Comparison of ENCODE assay signal across 8 cellular contexts in genomic region chr14:58362798-58363412, GRCh38. TPM values are rescaled to one million over a fixed set of nuclear protein-coding genes. Genes with fewer than 3 reads are reported as not detected.
DNase-seq lines count a peak whose midpoint lies in the region; ATAC-seq and TF ChIP-seq lines count a peak whose summit lies in the region.

No MANE protein-coding gene starts in this region.

- no peaks in the 10 kb centered on the region for H3K27me3 ChIP-seq in CD4-positive, alpha-beta memory T cell (ENCODE audit: insufficient read depth, low read length)
- H3K27me3 ChIP-seq in HCT116 (ENCODE audit: insufficient read depth, low read length), result no peaks in the 10 kb centered on the region
- H3K27me3 ChIP-seq in aorta (ENCODE audit: control insufficient read depth in 1 of 2, insufficient read depth in 2 of 2, low read length in 1 of 2), result no peaks in the 10 kb centered on the region

- no peaks in the 10 kb centered on the region for H3K9me3 Mint-ChIP-seq in CD4-positive, alpha-beta memory T cell

- intact Hi-C loops in CD4-positive, alpha-beta memory T cell (cut with micrococcal nuclease), result loop anchor here (1.0 to 5.0 kb wide), 2 partner anchors 255 to 694 kb away; no protein-coding TSS in a partner anchor
- intact Hi-C loops in HCT116 (cut with micrococcal nuclease) (loop anchor here (1.0 kb wide), 1 partner anchor 255 kb away; no protein-coding TSS in a partner anchor), aorta (cut with DNase I) (no loop called here)

- H3K4me1 ChIP-seq in CD4-positive, alpha-beta memory T cell (ENCODE audit: insufficient read depth, low read length), result no peaks in the 10 kb centered on the region
- H3K4me1 ChIP-seq in HCT116 (ENCODE audit: control insufficient read depth in 1 of 2, insufficient read depth in 2 of 2, low read length in 2 of 2) (no peaks in the 10 kb centered on the region), aorta (ENCODE audit: control insufficient read depth in 1 of 2, insufficient read depth in 2 of 2, low read length in 2 of 2) (no peaks in the 10 kb centered on the region)

- peak in 4 of 5 donors; percentile 25 to 33 (median 28) for DNase-seq in CD4-positive, alpha-beta memory T cell
- DNase-seq in HCT116 (ENCODE audit: low read depth, low spot score) (peak; percentile 21), NCI-H748 (lab: John Stamatoyannopoulos, UW; ENCODE audit: unreplicated experiment) (peak; percentile 59), erythroblast (lab: John Stamatoyannopoulos, UW) (peak; percentile 41 to 63), renal cortical epithelial cell (ENCODE audit: low read depth) (peak; percentile 59), aorta (no peak)

- no TSS peak for BruUV-seq in HCT116 (replicated peaks; lab: Mats Ljungman, UMichigan)

- RAD21 ChIA-PET in HCT116 (lab: Charles Lee; ENCODE audit: low non-redundant PET in 1 of 2, low total read pairs in 2 of 2, uncharacterized antibody in 2 of 2, unreplicated experiment in 2 of 2), result interaction anchor here in 1 of 2 experiments (0.6 kb wide), 1 partner anchor 147 kb away, joined by 3 read pairs; no protein-coding TSS in a partner anchor

- no peak overlapping the region for H2AFZ ChIP-seq in HCT116 (ENCODE audit: low read depth, low read length, poor library complexity, severe bottlenecking)

- TF ChIP-seq POLR2A in HCT116 (IDR thresholded peaks at IDR 0.05; ENCODE audit: borderline replicate concordance, extremely low read depth, insufficient read depth, insufficient read length) (no peak), erythroblast (IDR thresholded peaks at IDR 0.05; ENCODE audit: low read length) (no peak)

- peaks cover 57% of the 10 kb centered on the region for H3K36me3 ChIP-seq in CD4-positive, alpha-beta memory T cell (ENCODE audit: insufficient read depth, low read length)
- peaks cover 0 to 17% of the 10 kb centered on the region in 2 experiments; a peak in 2 of 4 replicates for H3K36me3 ChIP-seq in HCT116 (ENCODE audit: control insufficient read depth in 1 of 2, insufficient read depth in 2 of 2, low read length in 2 of 2)
- H3K36me3 ChIP-seq in aorta (ENCODE audit: control insufficient read depth in 1 of 2, insufficient read depth in 2 of 2, low read length in 1 of 2), result peaks cover 0 to 2% of the 10 kb centered on the region in 2 donors

- POLR2A ChIA-PET in CD4-positive, alpha-beta memory T cell (lab: Charles Lee; ENCODE audit: partially characterized antibody), result no interaction called here
- POLR2A ChIA-PET in HCT116 (lab: Charles Lee), result no interaction called here

- ATAC-seq in HCT116 (peak; percentile 86), aorta (ENCODE audit: low FRiP score) (no peak), GM18909 (IDR thresholded peaks at IDR 0.05; ENCODE audit: poor library complexity, unreplicated experiment) (no peak), HG03039 (IDR thresholded peaks at IDR 0.05; ENCODE audit: unreplicated experiment) (no peak)

- no peaks in the 10 kb centered on the region for H3K9me3 ChIP-seq in CD4-positive, alpha-beta memory T cell (ENCODE audit: control insufficient read depth in 1 of 2, low read length in 2 of 2)
- H3K9me3 ChIP-seq in HCT116 (ENCODE audit: control insufficient read depth in 1 of 2, insufficient read depth in 1 of 2, low read depth in 1 of 2, low read length in 2 of 2) (no peaks in the 10 kb centered on the region), aorta (ENCODE audit: control insufficient read depth, low read length) (no peaks in the 10 kb centered on the region)

- H3K9me2 ChIP-seq in HCT116 (ENCODE audit: insufficient read depth), result no peaks in the 10 kb centered on the region

- TF ChIP-seq RAD21 in HCT116 (IDR thresholded peaks at IDR 0.05; ENCODE audit: low read depth), result peak; percentile 35

- H3K27ac Mint-ChIP-seq in CD4-positive, alpha-beta memory T cell, result peak overlapping the region in 2 of 7 donors; percentile 17 to 19

- H3K4me1 Mint-ChIP-seq in CD4-positive, alpha-beta memory T cell, result peaks cover 0 to 1% (median 0%) of the 10 kb centered on the region in 4 donors

- no peak overlapping the region for H3K4me3 ChIP-seq in CD4-positive, alpha-beta memory T cell (ENCODE audit: low read length in 2 of 2)
- H3K4me3 ChIP-seq in HCT116 (replicated peaks in 1 of 2; ENCODE audit: low read depth in 1 of 2, low read length in 2 of 2) (no peak overlapping the region), aorta (ENCODE audit: low read length in 2 of 2) (no peak overlapping the region)

- no peak overlapping the region for H3K4me3 Mint-ChIP-seq in CD4-positive, alpha-beta memory T cell

- no peak overlapping the region for H3K9ac ChIP-seq in HCT116 (ENCODE audit: low read length)

- H3K36me3 Mint-ChIP-seq in CD4-positive, alpha-beta memory T cell, result peaks cover 43 to 60% of the 10 kb centered on the region in 2 donors

- peak; percentile 14 to 52 (median 40); a peak in 5 of 6 replicates for TF ChIP-seq CTCF in HCT116 (IDR thresholded peaks at IDR 0.05 in 2 of 3, conservative IDR thresholded peaks at IDR 0.05 in 1 of 3; ENCODE audit: borderline replicate concordance in 1 of 3, insufficient read depth in 1 of 3, low read depth in 2 of 3, low read length in 2 of 3)

- no peak overlapping the region for H3K4me2 ChIP-seq in HCT116 (ENCODE audit: low read length)

- no peaks in the 10 kb centered on the region for H3K79me2 ChIP-seq in HCT116 (ENCODE audit: insufficient read depth, low read length)

- 94 to 95% methylated on average over 3 of the region's 3 CpGs for WGBS in aorta, 2 donors

- no peak overlapping the region for H3K27ac ChIP-seq in CD4-positive, alpha-beta memory T cell (ENCODE audit: low read depth, low read length)
- no peak overlapping the region for H3K27ac ChIP-seq in HCT116 (ENCODE audit: low read depth, low read length)
- H3K27ac ChIP-seq in aorta (ENCODE audit: low read depth in 1 of 2, low read length in 2 of 2), result no peak overlapping the region

- no peaks in the 10 kb centered on the region for H4K20me1 ChIP-seq in HCT116 (ENCODE audit: insufficient read depth)

- H3K27me3 Mint-ChIP-seq in CD4-positive, alpha-beta memory T cell, result no peaks in the 10 kb centered on the region

- CTCF ChIA-PET in CD4-positive, alpha-beta memory T cell (lab: Charles Lee; ENCODE audit: partially characterized antibody), result interaction anchor here (0.6 to 2.0 kb wide), 6 partner anchors 10 to 253 kb away, joined by 3 to 6 read pairs (median 3); no protein-coding TSS in a partner anchor
- CTCF ChIA-PET in HCT116 (lab: Charles Lee), result interaction anchor here (1.6 kb wide), 2 partner anchors 253 to 256 kb away, joined by 3 to 4 read pairs; no protein-coding TSS in a partner anchor

TF ChIP-seq in HCT116, 20 proteins besides CTCF, POLR2A, EP300 and RAD21 (continues in another document):
- TF ChIP-seq ZFX (IDR thresholded peaks at IDR 0.05) (no peak), TCF7L2 (IDR thresholded peaks at IDR 0.05; ENCODE audit: borderline replicate concordance, extremely low read depth, insufficient read depth, insufficient read length) (no peak), MAX (IDR thresholded peaks at IDR 0.05) (no peak), SRF (IDR thresholded peaks at IDR 0.05; ENCODE audit: low read depth) (no peak), ATF3 (IDR thresholded peaks at IDR 0.05) (no peak), EZH2 (IDR thresholded peaks at IDR 0.05) (no peak), EGR1 (IDR thresholded peaks at IDR 0.05; ENCODE audit: low read depth) (no peak), YY1 (IDR thresholded peaks at IDR 0.05; ENCODE audit: extremely low read depth, insufficient replicate concordance, low read depth, low read length) (no peak), EZH2phosphoT487 (IDR thresholded peaks at IDR 0.05; ENCODE audit: borderline replicate concordance) (no peak), FOSL1 (IDR thresholded peaks at IDR 0.05; ENCODE audit: low read depth) (no peak), SP1 (IDR thresholded peaks at IDR 0.05; ENCODE audit: low read depth) (no peak), CBX3 (IDR thresholded peaks at IDR 0.05; ENCODE audit: low read depth) (no peak), JUND (IDR thresholded peaks at IDR 0.05) (no peak), REST (IDR thresholded peaks at IDR 0.05; ENCODE audit: low read depth) (no peak), ELF1 (IDR thresholded peaks at IDR 0.05; ENCODE audit: borderline replicate concordance, low read depth) (no peak), POLR2AphosphoS5 (IDR thresholded peaks at IDR 0.05; ENCODE audit: low read depth, low read length) (no peak)

RNA-seq across cellular contexts. Expression of gene TOMM20L, which starts 32.8 kb away (rescaled TPM):
- not detected for total RNA-seq in CD4-positive, alpha-beta memory T cell
- polyA plus RNA-seq in CD4-positive, alpha-beta memory T cell, result not detected
- not detected for total RNA-seq in HCT116 (2021; ENCODE audit: unreplicated experiment)
- not detected in 2 replicates for polyA plus RNA-seq in HCT116 (2012)
- not detected in 2 replicates for total RNA-seq in renal cortical epithelial cell
- not detected for total RNA-seq in aorta
- polyA plus RNA-seq in aorta, result not detected

Comparison
In these comparisons a context has a peak if more than half of its experiments do, and no peak if none do; other contexts are left out.
1. DNase-seq: peak in CD4-positive, alpha-beta memory T cell (4 of 5), HCT116 (single experiment), NCI-H748 (single experiment), erythroblast (2 of 2) and renal cortical epithelial cell (single experiment); none in aorta (0 of 2).
2. intact Hi-C loops: an anchor here in CD4-positive, alpha-beta memory T cell (1.0 to 5.0 kb wide) and HCT116 (1.0 kb wide); none called in aorta.